19 cellular contexts compared by ENCODE assay signal in the genomic region with DNA sequence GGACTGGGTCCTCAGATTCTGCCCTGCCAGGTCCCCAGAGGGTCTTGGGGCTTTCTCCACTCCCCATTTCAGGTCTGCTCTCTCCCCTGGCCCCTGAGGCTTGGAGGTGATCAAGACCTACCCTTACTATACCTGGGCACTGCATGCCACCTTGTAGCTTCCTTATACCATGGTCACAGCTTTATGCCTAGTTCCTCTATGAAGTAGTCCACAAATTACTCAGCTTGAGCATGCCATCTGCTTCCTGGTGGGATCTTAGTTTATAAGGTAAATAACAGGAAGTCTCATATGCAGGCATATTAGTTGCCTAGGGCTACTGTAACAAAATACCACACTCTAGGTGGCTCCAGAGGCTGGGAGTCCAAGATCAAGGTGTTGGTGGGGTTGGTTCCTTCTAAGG. TPM values are rescaled to one million over a fixed set of nuclear protein-coding genes. Genes with fewer than 3 reads are reported as not detected.
"Had no signal": no experiment of that assay in that cellular context is flagged by ENCODE, and none has a peak within 500 bp of the region (broad histone marks: within the 10 kb centered on the region; RNA-seq: fewer than 3 reads in every experiment).

No MANE protein-coding gene starts in this region.

- H3K9me3 ChIP-seq: sigmoid colon had no signal

- H3K36me3 Mint-ChIP-seq: activated naive CD8-positive, alpha-beta T cell treated with anti-CD3 and anti-CD28 coated beads, Interleukin-2, amount 10 ng/mL, durations not matched to agents 7 days and 5 days; stimulated activated effector memory CD8-positive, alpha-beta T cell treated with anti-CD3 and anti-CD28 coated beads, Interleukin-12 subunit alpha, Interleukin-12 subunit beta, amount 100 ng/mL, for 72 hours had no signal

- H3K4me3 Mint-ChIP-seq: activated CD4-positive, alpha-beta T cell treated with anti-CD3 and anti-CD28 coated beads, Interleukin-2, amount 10 ng/mL, durations not matched to agents 24 days and 14 days; activated CD8-positive, alpha-beta T cell treated with anti-CD3 and anti-CD28 coated beads for 36 hours; activated naive CD8-positive, alpha-beta T cell treated with anti-CD3 and anti-CD28 coated beads, Interleukin-2, amount 10 ng/mL, durations not matched to agents 7 days and 5 days; activated T-cell treated with anti-CD3 and anti-CD28 coated beads, Interleukin-2, amount 50 U/mL, for 24 hours; nephron progenitor cell; stimulated activated effector memory CD8-positive, alpha-beta T cell treated with anti-CD3 and anti-CD28 coated beads, Interleukin-12 subunit alpha, Interleukin-12 subunit beta, amount 100 ng/mL, for 72 hours had no signal

- H3K4me1 Mint-ChIP-seq: activated CD4-positive, alpha-beta T cell treated with anti-CD3 and anti-CD28 coated beads, Interleukin-2, amount 10 ng/mL, durations not matched to agents 24 days and 14 days; activated naive CD8-positive, alpha-beta T cell treated with anti-CD3 and anti-CD28 coated beads, Interleukin-2, amount 10 ng/mL, durations not matched to agents 7 days and 5 days; stimulated activated effector memory CD8-positive, alpha-beta T cell treated with anti-CD3 and anti-CD28 coated beads, Interleukin-12 subunit alpha, Interleukin-12 subunit beta, amount 100 ng/mL, for 72 hours had no signal

- H3K9me3 Mint-ChIP-seq: activated CD4-positive, alpha-beta T cell treated with anti-CD3 and anti-CD28 coated beads, Interleukin-2, amount 10 ng/mL, durations not matched to agents 24 days and 14 days; activated CD8-positive, alpha-beta T cell treated with anti-CD3 and anti-CD28 coated beads for 36 hours; activated naive CD8-positive, alpha-beta T cell treated with anti-CD3 and anti-CD28 coated beads, Interleukin-2, amount 10 ng/mL, durations not matched to agents 7 days and 5 days; activated T-cell treated with anti-CD3 and anti-CD28 coated beads, Interleukin-2, amount 50 U/mL, for 24 hours; activated T-helper 2 cell treated with anti-CD3 and anti-CD28 coated beads, Interferon-gamma antibody, Interleukin-2, Interleukin-4, amounts not matched to agents 10 μg/mL and 5 μg/mL and 100 μg/mL, durations not matched to agents 14 hours and 24 hours and 36 hours; nephron progenitor cell; stimulated activated effector memory CD8-positive, alpha-beta T cell treated with anti-CD3 and anti-CD28 coated beads, Interleukin-12 subunit alpha, Interleukin-12 subunit beta, amount 100 ng/mL, for 72 hours had no signal

- H3K27me3 Mint-ChIP-seq: activated CD4-positive, alpha-beta T cell treated with anti-CD3 and anti-CD28 coated beads, Interleukin-2, amount 10 ng/mL, durations not matched to agents 24 days and 14 days; activated CD8-positive, alpha-beta T cell treated with anti-CD3 and anti-CD28 coated beads for 36 hours; activated T-cell treated with anti-CD3 and anti-CD28 coated beads, Interleukin-2, amount 50 U/mL, for 24 hours had no signal

- H3K36me3 ChIP-seq: cardiac muscle cell, sigmoid colon had no signal

- DNase-seq: activated CD4-positive, alpha-beta T cell treated with anti-CD3 and anti-CD28 coated beads, Interleukin-2, amount 10 ng/mL, durations not matched to agents 24 days and 14 days; activated CD8-positive, alpha-beta T cell treated with anti-CD3 and anti-CD28 coated beads for 36 hours; activated naive CD4-positive, alpha-beta T cell treated with Interleukin-2 at 50 U/mL for 16 hours; activated naive CD8-positive, alpha-beta T cell treated with anti-CD3 and anti-CD28 coated beads, Interleukin-2, amount 10 ng/mL, durations not matched to agents 7 days and 5 days; activated T-cell treated with anti-CD3 and anti-CD28 coated beads, Interleukin-2, amount 50 U/mL, for 24 hours; amygdala; foreskin melanocyte; glutamatergic neuron; hippocampal formation; nephron progenitor cell; nucleus accumbens; sigmoid colon; stimulated activated CD4-positive, alpha-beta T cell treated with anti-CD3 and anti-CD28 coated beads, Interleukin-4, amount 100 ng/mL, for 24 hours; T1000 had no signal

- H3K27me3 ChIP-seq: cardiac muscle cell, sigmoid colon had no signal

- ATAC-seq: activated CD8-positive, alpha-beta T cell treated with anti-CD3 and anti-CD28 coated beads for 36 hours; left lobe of liver; stimulated activated effector memory CD8-positive, alpha-beta T cell treated with anti-CD3 and anti-CD28 coated beads, Interleukin-12 subunit alpha, Interleukin-12 subunit beta, amount 100 ng/mL, for 72 hours had no signal

- H3K27ac Mint-ChIP-seq: activated CD4-positive, alpha-beta T cell treated with anti-CD3 and anti-CD28 coated beads, Interleukin-2, amount 10 ng/mL, durations not matched to agents 24 days and 14 days; activated CD8-positive, alpha-beta T cell treated with anti-CD3 and anti-CD28 coated beads for 36 hours; activated naive CD8-positive, alpha-beta T cell treated with anti-CD3 and anti-CD28 coated beads, Interleukin-2, amount 10 ng/mL, durations not matched to agents 7 days and 5 days; activated T-cell treated with anti-CD3 and anti-CD28 coated beads, Interleukin-2, amount 50 U/mL, for 24 hours; activated T-helper 2 cell treated with anti-CD3 and anti-CD28 coated beads, Interferon-gamma antibody, Interleukin-2, Interleukin-4, amounts not matched to agents 10 μg/mL and 5 μg/mL and 100 μg/mL, durations not matched to agents 14 hours and 24 hours and 36 hours; stimulated activated effector memory CD8-positive, alpha-beta T cell treated with anti-CD3 and anti-CD28 coated beads, Interleukin-12 subunit alpha, Interleukin-12 subunit beta, amount 100 ng/mL, for 72 hours had no signal

- H3K4me3 ChIP-seq: cardiac muscle cell, lung, sigmoid colon had no signal

- H3K27ac ChIP-seq: cardiac muscle cell, sigmoid colon had no signal

- H3K4me1 ChIP-seq: sigmoid colon had no signal

RNA-seq across cellular contexts. Expression of gene PMFBP1, which starts 11.0 kb away (rescaled TPM):
- total RNA-seq: activated T-helper 2 cell treated with anti-CD3 and anti-CD28 coated beads, Interferon-gamma antibody, Interleukin-2, Interleukin-4, amounts not matched to agents 10 μg/mL and 5 μg/mL and 100 μg/mL, durations not matched to agents 14 hours and 24 hours and 36 hours had no signal
